In the genomic region with DNA sequence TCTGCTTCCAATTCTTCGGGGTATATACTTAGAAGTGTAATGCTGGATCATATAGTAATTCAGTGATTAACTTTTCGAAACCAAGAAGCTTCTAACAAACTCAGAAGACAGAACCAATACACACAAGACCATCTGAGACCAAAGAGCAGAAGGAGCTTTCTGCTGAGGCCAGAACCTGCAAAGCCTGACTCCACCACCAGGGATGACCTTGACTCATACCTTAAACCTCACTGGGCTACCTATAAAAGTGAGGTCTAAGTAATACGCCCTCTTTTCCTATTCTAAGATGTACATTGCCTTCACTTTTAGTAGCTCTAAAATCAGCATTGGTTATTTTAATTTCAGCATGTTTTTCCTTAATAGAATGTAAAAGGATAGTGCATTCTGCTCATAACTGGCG, we compare ENCODE assay signal across 24 cellular contexts.
DNase-seq lines count a peak whose midpoint lies in the region; ATAC-seq, FAIRE-seq and TF ChIP-seq lines count a peak whose summit lies in the region.
"Had no signal": no experiment of that assay in that cellular context is flagged by ENCODE, and none has a peak within 500 bp of the region (broad histone marks: within the 10 kb centered on the region; RNA-seq: fewer than 3 reads in every experiment).

No MANE protein-coding gene starts in this region.

- H3K23me2 ChIP-seq in H9 (ENCODE audit: insufficient read length, low read depth, low read length, poor library complexity, severe bottlenecking), result no peaks in the 10 kb centered on the region

- no peak overlapping the region for H4K91ac ChIP-seq in H9 (ENCODE audit: insufficient read length, low read depth, low read length)

- no peak overlapping the region for H2BK20ac ChIP-seq in H9 (ENCODE audit: low read depth, low read length, poor library complexity, severe bottlenecking)

- H3K4me2 ChIP-seq in H9 (ENCODE audit: insufficient read depth, insufficient read length, low read length), result no peak overlapping the region
- H3K4me2 ChIP-seq in GM12878 (ENCODE audit: control insufficient read depth, insufficient read depth), result no peak overlapping the region
- H3K4me2 ChIP-seq: hepatocyte had no signal

- H2BK5ac ChIP-seq in H9 (ENCODE audit: insufficient read length, low read length), result no peak overlapping the region

- intact Hi-C loops in GM12878 (cut with micrococcal nuclease; ENCODE audit: unreplicated experiment) (no loop called here), sigmoid colon (cut with DNase I) (no loop called here)

- ATAC-seq in GM12878 (no peak), foreskin keratinocyte (peak; percentile 40)
- ATAC-seq: activated CD8-positive, alpha-beta T cell treated with anti-CD3 and anti-CD28 coated beads for 36 hours; left lung; stimulated activated effector memory CD8-positive, alpha-beta T cell treated with anti-CD3 and anti-CD28 coated beads, Interleukin-12 subunit alpha, Interleukin-12 subunit beta, amount 100 ng/mL, for 72 hours had no signal

- no peak overlapping the region for H3K56ac ChIP-seq in H9 (ENCODE audit: insufficient read length, low read depth, low read length)

- H3K4me1 ChIP-seq in H9 (ENCODE audit: insufficient read depth, low read length) (peaks cover 2% of the 10 kb centered on the region; the same call in 1 of the 2 replicates), GM12878 (ENCODE audit: control insufficient read depth, insufficient read depth, low read length) (peaks cover 21% of the 10 kb centered on the region), foreskin keratinocyte (no peaks in the 10 kb centered on the region), sigmoid colon (no peaks in the 10 kb centered on the region)
- H3K4me1 ChIP-seq: spleen had no signal

- TF ChIP-seq EP300 in GM12878 (IDR thresholded peaks at IDR 0.05; ENCODE audit: borderline replicate concordance in 1 of 2, control insufficient read depth in 1 of 2, low read depth in 2 of 2, low read length in 2 of 2) (no peak), sigmoid colon (IDR thresholded peaks at IDR 0.05) (no peak)

- H3K23ac ChIP-seq in H9 (ENCODE audit: insufficient read length, low read depth, low read length), result no peak overlapping the region

- no peaks in the 10 kb centered on the region; a peak in 1 of 7 replicates for H3K36me3 Mint-ChIP-seq in H9 (ENCODE audit: insufficient read depth in 1 of 3, low read depth in 3 of 3)
- H3K36me3 Mint-ChIP-seq: immature natural killer cell; naive B cell; stimulated activated effector memory CD8-positive, alpha-beta T cell treated with anti-CD3 and anti-CD28 coated beads, Interleukin-12 subunit alpha, Interleukin-12 subunit beta, amount 100 ng/mL, for 72 hours had no signal

- peaks cover 6% of the 10 kb centered on the region; the same call in 1 of the 2 replicates for H3K27me3 Mint-ChIP-seq in H9 (ENCODE audit: low read depth)

- H3K18ac ChIP-seq in H9 (ENCODE audit: insufficient read length, low read depth, low read length), result no peak overlapping the region

- H4K5ac ChIP-seq in H9 (ENCODE audit: insufficient read length, low read depth, low read length), result no peak overlapping the region

- H2BK15ac ChIP-seq in H9 (ENCODE audit: low read depth, low read length), result no peak overlapping the region

- no peak overlapping the region for H3K4ac ChIP-seq in H9 (ENCODE audit: low read depth, low read length)

- CTCF ChIA-PET in GM12878 (lab: Yijun Ruan, JAX), result interaction anchor here (0.5 to 1.0 kb wide), 3 partner anchors 9 to 1251 kb away, joined by 3 read pairs; no protein-coding TSS in a partner anchor

- H3K4me3 Mint-ChIP-seq in H9, result no peak overlapping the region
- H3K4me3 Mint-ChIP-seq: activated B cell treated with CpG ODN at 0.5 μM for 24 hours; activated CD8-positive, alpha-beta T cell treated with anti-CD3 and anti-CD28 coated beads for 36 hours; immature natural killer cell; naive B cell; stimulated activated effector memory CD8-positive, alpha-beta T cell treated with anti-CD3 and anti-CD28 coated beads, Interleukin-12 subunit alpha, Interleukin-12 subunit beta, amount 100 ng/mL, for 72 hours had no signal

- in situ Hi-C loops in GM12878 (cut with MboI), result no loop called here

- H2BK120ac ChIP-seq in H9 (ENCODE audit: low read depth, low read length, poor library complexity, severe bottlenecking), result no peak overlapping the region

- SMC1A ChIA-PET in GM12878 (lab: Charles Lee; ENCODE audit: uncharacterized antibody, unreplicated experiment), result interaction anchor here (0.5 to 8.0 kb wide), 3 partner anchors 9 to 98 kb away, joined by 3 to 111 read pairs (median 4); no protein-coding TSS in a partner anchor

- H3K4me3 ChIP-seq in GM12878 (no peak overlapping the region), sigmoid colon (no peak overlapping the region)
- H3K4me3 ChIP-seq: hepatocyte, left lung, spleen had no signal

- TF ChIP-seq POLR2A in GM12878 (IDR thresholded peaks at IDR 0.05; ENCODE audit: low read depth, low read length), result no peak
- no peak for TF ChIP-seq POLR2A in sigmoid colon (IDR thresholded peaks at IDR 0.05)

- H2AK5ac ChIP-seq in H9 (ENCODE audit: insufficient read length, low read length), result no peak overlapping the region

- no peak overlapping the region for H4K8ac ChIP-seq in H9 (replicated peaks; ENCODE audit: insufficient read length, low read depth, low read length)

- H3K36me3 ChIP-seq in GM12878 (ENCODE audit: control insufficient read depth in 2 of 2, insufficient read depth in 2 of 2, low read length in 1 of 2), result no peaks in the 10 kb centered on the region; a peak in 1 of 4 replicates
- H3K36me3 ChIP-seq in sigmoid colon, result no peaks in the 10 kb centered on the region
- H3K36me3 ChIP-seq: left lung, spleen had no signal

- TF ChIP-seq RAD21 in GM12878 (IDR thresholded peaks at IDR 0.05; ENCODE audit: insufficient read depth, low read depth, low read length), result no peak

- H4K20me1 ChIP-seq in H9 (ENCODE audit: control insufficient read depth, insufficient read depth, insufficient read length) (no peaks in the 10 kb centered on the region), GM12878 (ENCODE audit: control insufficient read depth, insufficient read depth) (no peaks in the 10 kb centered on the region)

- no peak overlapping the region for H3K27ac Mint-ChIP-seq in H9
- H3K27ac Mint-ChIP-seq: activated B cell treated with CpG ODN at 0.5 μM for 24 hours; activated CD8-positive, alpha-beta T cell treated with anti-CD3 and anti-CD28 coated beads for 36 hours; immature natural killer cell; naive B cell; stimulated activated effector memory CD8-positive, alpha-beta T cell treated with anti-CD3 and anti-CD28 coated beads, Interleukin-12 subunit alpha, Interleukin-12 subunit beta, amount 100 ng/mL, for 72 hours had no signal

- peaks cover 6 to 15% of the 10 kb centered on the region in 2 experiments for H3K4me1 Mint-ChIP-seq in H9
- H3K4me1 Mint-ChIP-seq: naive B cell; stimulated activated effector memory CD8-positive, alpha-beta T cell treated with anti-CD3 and anti-CD28 coated beads, Interleukin-12 subunit alpha, Interleukin-12 subunit beta, amount 100 ng/mL, for 72 hours had no signal

- no peak overlapping the region for H3T11ph ChIP-seq in H9 (ENCODE audit: low read length)

- BruUV-seq in GM12878 (replicated peaks; lab: Mats Ljungman, UMichigan), result no TSS peak

- RAD21 ChIA-PET in GM12878 (lab: Charles Lee; ENCODE audit: unreplicated experiment), result no interaction called here

- WGBS in H9 (ENCODE audit: extremely low coverage, insufficient read length, low lambda C conversion rate), result no CpG with 5 or more reads among the region's 4 CpGs
- 67% methylated on average over 4 of the region's 4 CpGs for WGBS in GM12878 (ENCODE audit: insufficient coverage, insufficient replicate concordance, low lambda C conversion rate, missing lambda C conversion rate)
- WGBS in sigmoid colon, 2 donors, result 85 to 95% methylated on average over 4 of the region's 4 CpGs

- H3K9ac ChIP-seq in H9 (ENCODE audit: extremely low read depth, insufficient read length, low read length), result no peak overlapping the region
- no peak overlapping the region for H3K9ac ChIP-seq in GM12878 (ENCODE audit: control insufficient read depth, insufficient read depth, low read length)

- no peak for FAIRE-seq in GM12878 (lab: Jason Lieb, UNC)
- FAIRE-seq: frontal cortex had no signal

- H3K27ac ChIP-seq in C4-2B (no peak overlapping the region), H9 (ENCODE audit: insufficient read length, low read depth, low read length) (no peak overlapping the region), GM12878 (ENCODE audit: control insufficient read depth, insufficient read depth) (no peak overlapping the region), foreskin keratinocyte (no peak overlapping the region), sigmoid colon (no peak overlapping the region)
- H3K27ac ChIP-seq: hepatocyte, left lung, RWPE1, spleen had no signal

- H2AFZ ChIP-seq in H9 (ENCODE audit: low read length), result no peak overlapping the region
- H2AFZ ChIP-seq in GM12878 (ENCODE audit: control insufficient read depth, low read depth, low read length), result no peak overlapping the region
- H2AFZ ChIP-seq: hepatocyte had no signal

- H3K9me3 ChIP-seq in H9 (ENCODE audit: control insufficient read depth, low read depth, low read length) (no peaks in the 10 kb centered on the region), GM12878 (replicated peaks; ENCODE audit: control insufficient read depth, insufficient read depth, low read length) (no peaks in the 10 kb centered on the region), sigmoid colon (no peaks in the 10 kb centered on the region)
- H3K9me3 ChIP-seq: left lung, spleen had no signal

- POLR2A ChIA-PET in GM12878 (lab: Charles Lee), result interaction anchor here (1.3 kb wide), 1 partner anchor 12 kb away, joined by 3 read pairs; no protein-coding TSS in a partner anchor

- DNase-seq in H9, result no peak
- DNase-seq in GM12878 (ENCODE audit: low read depth, low spot score), result no peak
- DNase-seq in foreskin keratinocyte, result no peak
- DNase-seq in DMS79 treated with DMSO at 0.1 percent for 48 hours (lab: John Stamatoyannopoulos, UW), result no peak
- DNase-seq in DMS153 treated with DMSO at 0.1 percent for 48 hours (lab: John Stamatoyannopoulos, UW; ENCODE audit: unreplicated experiment), result no peak
- DNase-seq in activated CD4-positive, alpha-beta T cell treated with anti-CD3 and anti-CD28 coated beads for 4 hours, result no peak
- DNase-seq in sigmoid colon, result no peak
- DNase-seq: activated B cell treated with CpG ODN at 0.5 μM for 24 hours; activated CD8-positive, alpha-beta T cell treated with anti-CD3 and anti-CD28 coated beads for 36 hours; activated gamma-delta T cell; activated T-cell treated with anti-CD3 and anti-CD28 coated beads for 4 hours; immature natural killer cell; KG1; left lung; naive B cell; NCI-H526 treated with DMSO at 0.1 percent for 48 hours; occipital lobe; spleen; stimulated activated CD4-positive, alpha-beta T cell treated with anti-CD3 and anti-CD28 coated beads, Interleukin-2, amount 100 ng/mL, for 48 hours had no signal

- H3K14ac ChIP-seq in H9 (ENCODE audit: insufficient read depth, low read length), result no peak overlapping the region

- H3K79me2 ChIP-seq in H9 (ENCODE audit: insufficient read depth, low read length), result no peaks in the 10 kb centered on the region
- H3K79me2 ChIP-seq in GM12878 (ENCODE audit: control insufficient read depth, insufficient read depth, low read length), result no peaks in the 10 kb centered on the region
- H3K79me2 ChIP-seq: hepatocyte had no signal

- H3K79me1 ChIP-seq in H9 (ENCODE audit: insufficient read depth, low read depth, low read length, poor library complexity, severe bottlenecking), result no peaks in the 10 kb centered on the region

- no peaks in the 10 kb centered on the region; a peak in 2 of 5 replicates for H3K9me3 Mint-ChIP-seq in H9
- H3K9me3 Mint-ChIP-seq: activated B cell treated with CpG ODN at 0.5 μM for 24 hours; activated CD8-positive, alpha-beta T cell treated with anti-CD3 and anti-CD28 coated beads for 36 hours; stimulated activated effector memory CD8-positive, alpha-beta T cell treated with anti-CD3 and anti-CD28 coated beads, Interleukin-12 subunit alpha, Interleukin-12 subunit beta, amount 100 ng/mL, for 72 hours had no signal

- H3K27me3 ChIP-seq in H9 (ENCODE audit: insufficient read depth, low read length) (no peaks in the 10 kb centered on the region), GM12878 (replicated peaks in 1 of 2; ENCODE audit: control insufficient read depth in 2 of 2, insufficient read depth in 2 of 2, low read length in 1 of 2) (no peaks in the 10 kb centered on the region), foreskin keratinocyte (peaks cover 6% of the 10 kb centered on the region), sigmoid colon (no peaks in the 10 kb centered on the region)
- H3K27me3 ChIP-seq: hepatocyte, left lung had no signal

- peak; percentile 30 for TF ChIP-seq CTCF in C4-2B (conservative IDR thresholded peaks at IDR 0.05)
- TF ChIP-seq CTCF in H9 (conservative IDR thresholded peaks at IDR 0.05), result peak; percentile 52; the same call in 2 of the 3 replicates
- TF ChIP-seq CTCF in GM12878 (IDR thresholded peaks at IDR 0.05 in 2 of 3, conservative IDR thresholded peaks at IDR 0.05 in 1 of 3; ENCODE audit: control insufficient read depth in 2 of 3, extremely low read depth in 1 of 3, insufficient read depth in 1 of 3, low read depth in 3 of 3, low read length in 3 of 3), result peak in 2 of 3 experiments; percentile 20 to 24; a peak in 1 of 6 replicates
- TF ChIP-seq CTCF in foreskin keratinocyte (conservative IDR thresholded peaks at IDR 0.05), result peak; percentile 23
- no peak for TF ChIP-seq CTCF in sigmoid colon (IDR thresholded peaks at IDR 0.05)

- no peak overlapping the region for H2BK12ac ChIP-seq in H9 (ENCODE audit: insufficient read length, low read depth, low read length)

Comparison
In these comparisons a context has a peak if more than half of its experiments do, and no peak if none do; other contexts are left out.
1. CTCF ChIP-seq: peak in C4-2B (single experiment), H9 (single experiment), GM12878 (2 of 3) and foreskin keratinocyte (single experiment); none in sigmoid colon (0 of 4).